ENCODE assay signal across 9 cellular contexts in the genomic region with DNA sequence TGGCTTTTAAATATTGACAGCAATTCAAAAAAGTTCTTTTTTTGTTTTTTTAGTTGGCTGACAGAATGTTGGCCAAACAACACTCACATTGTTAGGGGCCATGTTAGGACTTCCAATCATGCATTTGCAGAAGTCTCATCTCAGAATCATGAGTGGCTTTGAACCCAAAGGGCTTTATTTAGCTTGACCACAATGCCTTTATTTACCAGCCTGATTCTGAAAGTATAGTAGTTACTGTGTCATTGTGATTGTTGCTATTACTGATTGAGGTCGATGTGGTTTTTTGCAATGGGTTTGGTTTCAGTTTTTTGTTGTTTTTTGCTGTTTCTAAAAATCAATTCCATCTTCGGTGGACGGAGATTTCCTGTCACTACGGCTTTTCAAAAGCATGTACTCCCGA. TPM values are rescaled to one million over a fixed set of nuclear protein-coding genes. Genes with fewer than 3 reads are reported as not detected.
DNase-seq lines count a peak whose midpoint lies in the region; ATAC-seq, FAIRE-seq and TF ChIP-seq lines count a peak whose summit lies in the region.
"Had no signal": no experiment of that assay in that cellular context is flagged by ENCODE, and none has a peak within 500 bp of the region (broad histone marks: within the 10 kb centered on the region; RNA-seq: fewer than 3 reads in every experiment).

No MANE protein-coding gene starts in this region.

- DNase-seq in GM19239 (ENCODE audit: insufficient read length, low spot score) (peak; percentile 43), MM.1S (peak; percentile 91), RCC 7860 (ENCODE audit: low spot score) (no peak), ureter (ENCODE audit: low spot score) (no peak)
- no peak for DNase-seq in effector CD4-positive, alpha-beta T cell

- H3K27ac ChIP-seq in MM.1S (ENCODE audit: low read length): peak overlapping the region; percentile 59; the same call in 1 of the 2 replicates
- H3K27ac ChIP-seq in subcutaneous abdominal adipose tissue (ENCODE audit: low read depth, low read length): peak overlapping the region; percentile 58

- no peaks in the 10 kb centered on the region for H3K9me3 ChIP-seq in MM.1S (replicated peaks; ENCODE audit: insufficient read depth, low read length)
- no peaks in the 10 kb centered on the region for H3K9me3 ChIP-seq in subcutaneous abdominal adipose tissue (ENCODE audit: control insufficient read depth in 5 of 5, low read length in 5 of 5)
- H3K9me3 ChIP-seq: right atrium auricular region had no signal

- TF ChIP-seq CTCF in MM.1S (IDR thresholded peaks at IDR 0.05; ENCODE audit: low read length): no peak

- H3K27me3 ChIP-seq in MM.1S (replicated peaks; ENCODE audit: insufficient read depth, low read length): peaks cover 30% of the 10 kb centered on the region
- no peaks in the 10 kb centered on the region for H3K27me3 ChIP-seq in subcutaneous abdominal adipose tissue (ENCODE audit: control insufficient read depth in 5 of 5, insufficient read depth in 4 of 5, low read length in 5 of 5)
- H3K27me3 ChIP-seq: right atrium auricular region had no signal

- ATAC-seq in HG02678 (IDR thresholded peaks at IDR 0.05; ENCODE audit: unreplicated experiment): peak; percentile 99

- peak; percentile 95 for FAIRE-seq in GM19239 (lab: Jason Lieb, UNC)
- FAIRE-seq in RCC 7860 (lab: Jason Lieb, UNC): no peak
- FAIRE-seq: TTC549 had no signal

- H3K4me3 ChIP-seq in MM.1S (ENCODE audit: low read length) (peak overlapping the region; percentile 22), subcutaneous abdominal adipose tissue (ENCODE audit: low read depth in 1 of 5, low read length in 5 of 5) (peak overlapping the region in 4 of 5 donors; percentile 2 to 18 (median 10))
- H3K4me3 ChIP-seq: right atrium auricular region had no signal

- no peaks in the 10 kb centered on the region for H3K79me2 ChIP-seq in MM.1S (ENCODE audit: low read length)

- H3K4me1 ChIP-seq in MM.1S (ENCODE audit: low read length): peaks cover 24% of the 10 kb centered on the region
- H3K4me1 ChIP-seq in subcutaneous abdominal adipose tissue (ENCODE audit: control insufficient read depth in 5 of 5, insufficient read depth in 5 of 5, low read length in 5 of 5): peaks cover 2 to 40% (median 27%) of the 10 kb centered on the region in 5 donors

- H2AFZ ChIP-seq in MM.1S (ENCODE audit: low read length): no peak overlapping the region

- H3K36me3 ChIP-seq in MM.1S (replicated peaks; ENCODE audit: insufficient read depth, low read length) (no peaks in the 10 kb centered on the region), subcutaneous abdominal adipose tissue (ENCODE audit: control insufficient read depth in 5 of 5, insufficient read depth in 5 of 5, low read length in 5 of 5) (no peaks in the 10 kb centered on the region)
- H3K36me3 ChIP-seq: right atrium auricular region had no signal

- H4K20me1 ChIP-seq in MM.1S (ENCODE audit: insufficient read depth, low read length): no peaks in the 10 kb centered on the region

- peaks cover 12% of the 10 kb centered on the region for H3F3A ChIP-seq in MM.1S (ENCODE audit: insufficient read depth, low read length)

- no peaks in the 10 kb centered on the region for H3K9me2 ChIP-seq in MM.1S (replicated peaks; ENCODE audit: insufficient read depth, low read length)

- no peak overlapping the region; the same call in 1 of the 2 replicates for H3K9ac ChIP-seq in MM.1S (ENCODE audit: low read length)
- peak overlapping the region in 1 of 5 donors; percentile 51 for H3K9ac ChIP-seq in subcutaneous abdominal adipose tissue (ENCODE audit: low read length in 5 of 5)

- peak overlapping the region; percentile 92 for H3K4me2 ChIP-seq in MM.1S (ENCODE audit: low read depth, low read length)

RNA-seq across cellular contexts. Expression of a gene that starts 7.2 kb away (rescaled TPM):
- total RNA-seq in ureter: 5.1 TPM

RNA-seq across cellular contexts. Expression of a gene that starts 10.3 kb away (rescaled TPM):
- total RNA-seq in ureter: 0.34 TPM

Comparison
In these comparisons a context has a peak if more than half of its experiments do, and no peak if none do; other contexts are left out.
1. DNase-seq: peak in GM19239 (single experiment) and MM.1S (single experiment); none in RCC 7860 (single experiment), ureter (single experiment) and effector CD4-positive, alpha-beta T cell (single experiment).